Comparison of ENCODE assay signal across 1 cellular context in genomic region chr15:24972707-24973106, GRCh38. TPM values are rescaled to one million over a fixed set of nuclear protein-coding genes. Genes with fewer than 3 reads are reported as not detected.
"Had no signal": no experiment of that assay in that cellular context is flagged by ENCODE, and none has a peak within 500 bp of the region (broad histone marks: within the 10 kb centered on the region; RNA-seq: fewer than 3 reads in every experiment).

No MANE protein-coding gene starts in this region.

RNA-seq across cellular contexts. Expression of gene SNURF, which starts 17.9 kb away (rescaled TPM):
- total RNA-seq: GM23248 had no signal
